In genomic region chr19:49453013-49453756, GRCh38 we compare ENCODE assay signal across 1 cellular context.
TF ChIP-seq lines count a peak whose summit lies in the region.

ALDH16A1 (plus strand) TSS chr19:49453225; CDS start chr19:49453332, 107 bp downstream.

TF ChIP-seq in K562, 482 proteins besides CTCF, POLR2A, EP300 and RAD21 (continued from another document and continues in another):
- no peak; the same call in 1 of the 2 replicates for TF ChIP-seq ARID4B (CRISPR knock-in tag; IDR thresholded peaks at IDR 0.05)
- peak; percentile 56; the same call in 1 of the 2 replicates for TF ChIP-seq RB1 (IDR thresholded peaks at IDR 0.05; ENCODE audit: low read depth)
- TF ChIP-seq MEF2A (IDR thresholded peaks at IDR 0.05; ENCODE audit: control insufficient read depth, low read depth, low read length) = 0 out of 2 replicates have a peak, but pooled peaks have one; percentile 25
- TF ChIP-seq HNRNPUL1 (IDR thresholded peaks at IDR 0.05; ENCODE audit: low read length) = no peak
- no peak for TF ChIP-seq MBD1 (CRISPR knock-in tag; IDR thresholded peaks at IDR 0.05)
- TF ChIP-seq ZNF407 (IDR thresholded peaks at IDR 0.05; ENCODE audit: low read depth) = no peak
- no peak for TF ChIP-seq PHF21A (IDR thresholded peaks at IDR 0.05; ENCODE audit: borderline replicate concordance, low read depth)
- no peak for TF ChIP-seq IRF1 (CRISPR knock-in tag; IDR thresholded peaks at IDR 0.05; ENCODE audit: borderline replicate concordance)
- no peak for TF ChIP-seq RNF219 (CRISPR knock-in tag; IDR thresholded peaks at IDR 0.05)
- TF ChIP-seq ZNF507 (tag; conservative IDR thresholded peaks at IDR 0.05) = no peak
- TF ChIP-seq PCBP1 (IDR thresholded peaks at IDR 0.05; ENCODE audit: low read depth, low read length, poor library complexity, severe bottlenecking) = no peak
- no peak for TF ChIP-seq ASH1L (IDR thresholded peaks at IDR 0.05; ENCODE audit: borderline replicate concordance, low read depth, partially characterized antibody)
- no peak for TF ChIP-seq KLF6 (CRISPR knock-in tag; IDR thresholded peaks at IDR 0.05; ENCODE audit: borderline replicate concordance)
- no peak for TF ChIP-seq HIVEP1 (CRISPR knock-in tag; IDR thresholded peaks at IDR 0.05)
- TF ChIP-seq XRCC5 (IDR thresholded peaks at IDR 0.05; ENCODE audit: low read depth, low read length) = no peak
- TF ChIP-seq PRMT5 (CRISPR knock-in tag; IDR thresholded peaks at IDR 0.05) = no peak
- TF ChIP-seq PCBP2 (IDR thresholded peaks at IDR 0.05; ENCODE audit: low read depth, low read length, poor library complexity, severe bottlenecking) = no peak
- no peak for TF ChIP-seq MEF2D (tag; conservative IDR thresholded peaks at IDR 0.05; ENCODE audit: low read depth)
- TF ChIP-seq U2AF2 (optimal IDR thresholded peaks at IDR 0.05; ENCODE audit: low read depth, low read length) = no peak
- no peak for TF ChIP-seq CLOCK (CRISPR knock-in tag; IDR thresholded peaks at IDR 0.05; ENCODE audit: borderline replicate concordance)
- TF ChIP-seq ZNF668 (CRISPR knock-in tag; IDR thresholded peaks at IDR 0.05) = no peak
- no peak for TF ChIP-seq ARID1B (IDR thresholded peaks at IDR 0.05)
- TF ChIP-seq NELFE (IDR thresholded peaks at IDR 0.05; ENCODE audit: insufficient read depth, insufficient read length) = no peak
- TF ChIP-seq SREBF2 (CRISPR knock-in tag; IDR thresholded peaks at IDR 0.05) = no peak
- no peak for TF ChIP-seq TSC22D4 (tag; IDR thresholded peaks at IDR 0.05)
- TF ChIP-seq SREBF1 (IDR thresholded peaks at IDR 0.05; ENCODE audit: borderline replicate concordance, low read depth, low read length) = no peak; the same call in 1 of the 2 replicates
- peak; percentile 31 for TF ChIP-seq CBFA2T2 (conservative IDR thresholded peaks at IDR 0.05)
- TF ChIP-seq ZBTB43 (CRISPR knock-in tag; IDR thresholded peaks at IDR 0.05) = no peak
- no peak for TF ChIP-seq ZZZ3 (IDR thresholded peaks at IDR 0.05)
- peak; percentile 54 for TF ChIP-seq FIP1L1 (IDR thresholded peaks at IDR 0.05; ENCODE audit: low read depth, low read length, poor library complexity, severe bottlenecking)
- TF ChIP-seq ZNF165 (CRISPR knock-in tag; IDR thresholded peaks at IDR 0.05; ENCODE audit: borderline replicate concordance) = no peak
- no peak for TF ChIP-seq ZNF408 (CRISPR knock-in tag; IDR thresholded peaks at IDR 0.05; ENCODE audit: low read depth)
